In the genomic region with DNA sequence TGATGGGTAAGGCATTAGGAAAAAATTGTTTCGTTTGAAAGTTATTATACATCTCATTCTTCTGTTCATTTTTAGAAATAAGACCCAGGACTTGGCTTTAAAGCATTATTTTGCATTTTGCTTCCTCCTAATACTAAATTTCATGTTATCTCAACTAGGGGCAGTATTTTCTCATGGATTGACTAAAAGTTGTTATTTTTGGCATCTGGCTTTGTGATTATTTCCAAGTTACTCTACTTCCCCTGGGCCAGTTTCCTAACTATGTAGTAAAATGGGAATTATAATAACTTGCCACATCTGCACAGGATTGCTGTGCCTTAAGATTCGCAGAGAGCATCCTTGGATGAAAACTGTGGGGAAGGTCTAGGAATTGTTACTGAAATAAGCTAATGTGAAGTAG, we compare ENCODE assay signal across 14 cellular contexts. TPM values are rescaled to one million over a fixed set of nuclear protein-coding genes. Genes with fewer than 3 reads are reported as not detected.
DNase-seq lines count a peak whose midpoint lies in the region; ATAC-seq and TF ChIP-seq lines count a peak whose summit lies in the region.
"Had no signal": no experiment of that assay in that cellular context is flagged by ENCODE, and none has a peak within 500 bp of the region (broad histone marks: within the 10 kb centered on the region; RNA-seq: fewer than 3 reads in every experiment).

No MANE protein-coding gene starts in this region.

- H3K9me3 ChIP-seq in ascending aorta: no peaks in the 10 kb centered on the region
- no peaks in the 10 kb centered on the region for H3K9me3 ChIP-seq in iPS-20b (ENCODE audit: insufficient read depth, low read depth, low read length)
- H3K9me3 ChIP-seq in Peyer's patch: no peaks in the 10 kb centered on the region
- H3K9me3 ChIP-seq: HAP-1, neutrophil had no signal

- H3K4me3 ChIP-seq in ascending aorta (no peak overlapping the region), iPS-20b (ENCODE audit: low read length) (peak overlapping the region; percentile 93), Peyer's patch (no peak overlapping the region)
- H3K4me3 ChIP-seq: HAP-1 had no signal

- H3K36me3 ChIP-seq in ascending aorta (no peaks in the 10 kb centered on the region), iPS-20b (ENCODE audit: insufficient read depth, low read depth, low read length) (no peaks in the 10 kb centered on the region), Peyer's patch (no peaks in the 10 kb centered on the region)
- H3K36me3 ChIP-seq: HAP-1, neutrophil had no signal

- intact Hi-C loops in ascending aorta (cut with DNase I): loop anchor here (5.0 to 10.0 kb wide), 4 partner anchors 242 to 681 kb away; partner anchors contain the start of gene SMIM20

- peak overlapping the region; percentile 8; the same call in 1 of the 2 replicates for H3K9ac ChIP-seq in iPS-20b (ENCODE audit: low read depth, low read length)

- DNase-seq in AML-193 (lab: John Stamatoyannopoulos, UW) (peak; percentile 9 to 22), HCEC 1CT (peak; percentile 43), ascending aorta (ENCODE audit: low spot score in 2 of 2) (no peak), medulla oblongata (ENCODE audit: extremely low spot score) (no peak), Peyer's patch (no peak)
- DNase-seq: activated CD4-positive, alpha-beta T cell treated with anti-CD3 and anti-CD28 coated beads, Interleukin-2, amount 50 U/mL, for 48 hours; DMS53; NCI-H1930; stimulated activated CD4-positive, alpha-beta T cell treated with anti-CD3 and anti-CD28 coated beads, Interleukin-4, amount 100 ng/mL, for 4 hours had no signal

- H3K27ac ChIP-seq in ascending aorta (no peak overlapping the region), iPS-20b (ENCODE audit: low read length) (no peak overlapping the region), Peyer's patch (no peak overlapping the region)
- H3K27ac ChIP-seq: neutrophil had no signal

- TF ChIP-seq POLR2A in Peyer's patch (IDR thresholded peaks at IDR 0.05): no peak

- TF ChIP-seq CTCF in ascending aorta (IDR thresholded peaks at IDR 0.05) (peak in 2 of 3 experiments; percentile 6 to 7), Peyer's patch (IDR thresholded peaks at IDR 0.05) (no peak)

- no peak for ATAC-seq in GM18868 (IDR thresholded peaks at IDR 0.05; ENCODE audit: unreplicated experiment)
- no peak for ATAC-seq in GM21529 (IDR thresholded peaks at IDR 0.05; ENCODE audit: unreplicated experiment)

- no peaks in the 10 kb centered on the region for H3K27me3 ChIP-seq in ascending aorta
- no peaks in the 10 kb centered on the region for H3K27me3 ChIP-seq in iPS-20b (ENCODE audit: insufficient read depth, low read length)
- H3K27me3 ChIP-seq in Peyer's patch: no peaks in the 10 kb centered on the region
- H3K27me3 ChIP-seq: neutrophil had no signal

- H3K4me1 ChIP-seq in ascending aorta (peaks cover 0 to 25% of the 10 kb centered on the region in 2 donors), iPS-20b (ENCODE audit: insufficient read depth, low read length) (peaks cover 22% of the 10 kb centered on the region), Peyer's patch (peaks cover 0 to 21% (median 3%) of the 10 kb centered on the region in 4 donors)

RNA-seq across cellular contexts. Expression of gene RBPJ, which starts 3.0 kb away (rescaled TPM):
- total RNA-seq in ascending aorta: 17.6 TPM
- 100 to 1,000 TPM in 1 of 4 donors, 10 to 100 TPM in 3; 27.6 to 105 (median 42.8) TPM for total RNA-seq in Peyer's patch

Comparison
In these comparisons a context has a peak if more than half of its experiments do, and no peak if none do; other contexts are left out.
1. DNase-seq: peak in AML-193 (2 of 2) and HCEC 1CT (single experiment); none in ascending aorta (0 of 2), medulla oblongata (single experiment) and Peyer's patch (0 of 3).
2. CTCF ChIP-seq: peak in ascending aorta (2 of 3); none in Peyer's patch (0 of 6).